In genomic region chr2:88545118-88545517, GRCh38 we compare ENCODE assay signal across 9 cellular contexts.
DNase-seq lines count a peak whose midpoint lies in the region; ATAC-seq, FAIRE-seq and TF ChIP-seq lines count a peak whose summit lies in the region.
"Had no signal": no experiment of that assay in that cellular context is flagged by ENCODE, and none has a peak within 500 bp of the region (broad histone marks: within the 10 kb centered on the region; RNA-seq: fewer than 3 reads in every experiment).

No MANE protein-coding gene starts in this region.

- intact Hi-C loops in pancreas (cut with DNase I), result no loop called here

- no peak for TF ChIP-seq CTCF in pancreas (IDR thresholded peaks at IDR 0.05)

- 74 to 85% methylated on average over 5 of the region's 5 CpGs for WGBS in pancreas, 2 donors

- DNase-seq in EH (ENCODE audit: low read depth) (peak; percentile 59), SK-MEL-5 (ENCODE audit: low read depth, low spot score) (peak; percentile 90), glomerular visceral epithelial cell (ENCODE audit: extremely low spot score) (peak; percentile 4), NCI-H1105 (lab: John Stamatoyannopoulos, UW) (no peak), GM12891 (ENCODE audit: insufficient read length, low spot score) (no peak), pancreas (no peak), SHP77 treated with DMSO at 0.1 percent for 48 hours (lab: John Stamatoyannopoulos, UW) (no peak)
- DNase-seq: left cardiac atrium had no signal

- H3K9me3 ChIP-seq in pancreas, result no peaks in the 10 kb centered on the region

- no peak overlapping the region for H3K27ac ChIP-seq in pancreas

- no peaks in the 10 kb centered on the region for H3K27me3 ChIP-seq in pancreas

- no peak for FAIRE-seq in GM12891 (lab: Jason Lieb, UNC)
- no peak for FAIRE-seq in pancreas (lab: Jason Lieb, UNC)

- H3K4me1 ChIP-seq in pancreas, result no peaks in the 10 kb centered on the region

- no peak for TF ChIP-seq POLR2A in GM12891 (IDR thresholded peaks at IDR 0.05; ENCODE audit: low read depth, low read length)

- in situ Hi-C loops in SK-MEL-5 (cut with HindIII; ENCODE audit: low pct_unique_long_range_greater_than_20kb, low sequenced_read_pairs), result no loop called here

- H3K4me3 ChIP-seq in pancreas, result no peak overlapping the region

- no peaks in the 10 kb centered on the region for H3K36me3 ChIP-seq in pancreas

- ATAC-seq in HG03520 (IDR thresholded peaks at IDR 0.05; ENCODE audit: unreplicated experiment) (peak; percentile 46), pancreas (no peak)
- ATAC-seq: left cardiac atrium had no signal

TF ChIP-seq in GM12891, 5 proteins besides CTCF, POLR2A, EP300 and RAD21:
- TF ChIP-seq SPI1 (IDR thresholded peaks at IDR 0.05; ENCODE audit: low read depth, low read length) (no peak), POU2F2 (IDR thresholded peaks at IDR 0.05; ENCODE audit: low read depth, low read length) (no peak), PAX5 (IDR thresholded peaks at IDR 0.05; ENCODE audit: insufficient read depth, low read length, severe bottlenecking) (no peak), POLR2AphosphoS5 (IDR thresholded peaks at IDR 0.05; ENCODE audit: low read depth, low read length) (no peak), TAF1 (IDR thresholded peaks at IDR 0.05; ENCODE audit: low read depth, low read length) (no peak)

Comparison
In these comparisons a context has a peak if more than half of its experiments do, and no peak if none do; other contexts are left out.
1. DNase-seq: peak in EH (single experiment), SK-MEL-5 (single experiment) and glomerular visceral epithelial cell (single experiment); none in NCI-H1105 (single experiment), GM12891 (single experiment), pancreas (0 of 6) and SHP77 treated with DMSO at 0.1 percent for 48 hours (single experiment).